Comparison of ENCODE assay signal across 11 cellular contexts in genomic region chr21:42927474-42928195, GRCh38. TPM values are rescaled to one million over a fixed set of nuclear protein-coding genes. Genes with fewer than 3 reads are reported as not detected.
DNase-seq lines count a peak whose midpoint lies in the region; ATAC-seq and TF ChIP-seq lines count a peak whose summit lies in the region.
"Not testable (repeated sequence)": the region's sequence is repeated elsewhere in the genome, so short reads cannot be mapped to it uniquely, and the experiment has no call there.
"Had no signal": no experiment of that assay in that cellular context is flagged by ENCODE, and none has a peak within 500 bp of the region (broad histone marks: within the 10 kb centered on the region; RNA-seq: fewer than 3 reads in every experiment).

No MANE protein-coding gene starts in this region.

- H3K23ac ChIP-seq in mesenchymal stem cell (ENCODE audit: low read length in 2 of 2), result not testable (repeated sequence)

- not testable (repeated sequence) for H3K79me1 ChIP-seq in mesenchymal stem cell (replicated peaks; ENCODE audit: low read length, poor library complexity, severe bottlenecking)

- not testable (repeated sequence) for TF ChIP-seq CTCF in GM23338 (conservative IDR thresholded peaks at IDR 0.05; ENCODE audit: low read depth in 2 of 2)

- 95% methylated on average over 23 of the region's 23 CpGs for WGBS in mesenchymal stem cell

- H3K9me2 ChIP-seq in GM23338 (ENCODE audit: insufficient read depth), result not testable (repeated sequence)

- H3K27me3 Mint-ChIP-seq in GM23338 (ENCODE audit: insufficient read depth, low read depth, poor library complexity), result peaks cover 14% of the 10 kb centered on the region

- peaks cover 12% of the 10 kb centered on the region for H3K36me3 Mint-ChIP-seq in GM23338 (ENCODE audit: low read depth)

- not testable (repeated sequence) for H3K36me3 ChIP-seq in GM23338 (ENCODE audit: insufficient read depth); NT2/D1 (ENCODE audit: insufficient read depth, insufficient read length, low read length); mesenchymal stem cell (ENCODE audit: control insufficient read depth in 1 of 2, insufficient read depth in 2 of 2, low read depth in 1 of 2, low read length in 2 of 2)

- H3K14ac ChIP-seq in mesenchymal stem cell (ENCODE audit: low read length in 2 of 2), result not testable (repeated sequence)

- ATAC-seq in GM23338, result not testable (repeated sequence)

- not testable (repeated sequence) for H2AK5ac ChIP-seq in mesenchymal stem cell (ENCODE audit: low read length, severe bottlenecking)

- DNase-seq in GM23338 (ENCODE audit: low spot score) (peak; percentile 68), dermis blood vessel endothelial cell (peak; percentile 12), hippocampal formation (lab: John Stamatoyannopoulos, UW) (peak; percentile 11 to 34), posterior vena cava (ENCODE audit: low spot score) (peak; percentile 72), superior temporal gyrus (ENCODE audit: extremely low spot score) (peak; percentile 73)
- not testable (repeated sequence) for DNase-seq in NT2/D1 (ENCODE audit: low read depth, low spot score); mesenchymal stem cell

- not testable (repeated sequence) for H3K4me3 ChIP-seq in GM23338; NT2/D1 (ENCODE audit: insufficient read length, low read depth); mesenchymal stem cell (ENCODE audit: insufficient read depth in 1 of 2, low read depth in 1 of 2, low read length in 2 of 2)

- peak overlapping the region in 1 of 2 experiments; percentile 77 for H2BK12ac ChIP-seq in mesenchymal stem cell (ENCODE audit: low read length in 2 of 2)

- H3K4me1 Mint-ChIP-seq in GM23338, result peaks cover 42% of the 10 kb centered on the region

- H4K8ac ChIP-seq in mesenchymal stem cell (ENCODE audit: low read length), result not testable (repeated sequence)

- H2AFZ ChIP-seq in GM23338; mesenchymal stem cell (ENCODE audit: low read depth, low read length): not testable (repeated sequence)

- not testable (repeated sequence) for H3K4me2 ChIP-seq in GM23338; mesenchymal stem cell (ENCODE audit: low read length, poor library complexity, severe bottlenecking)

- peak overlapping the region in 1 of 2 experiments; percentile 20 for H3K18ac ChIP-seq in mesenchymal stem cell (ENCODE audit: low read depth in 1 of 2, low read length in 2 of 2)

- intact Hi-C loops in posterior vena cava (cut with DNase I), result not testable (repeated sequence)

- H3K9me3 ChIP-seq in NT2/D1 (ENCODE audit: insufficient read depth, low read length); mesenchymal stem cell (ENCODE audit: control insufficient read depth, low read length): not testable (repeated sequence)

- H2BK120ac ChIP-seq in mesenchymal stem cell (ENCODE audit: low read depth, low read length), result not testable (repeated sequence)

- peak overlapping the region; percentile 98 for H3K27ac ChIP-seq in GM23338 (ENCODE audit: low read depth)
- H3K27ac ChIP-seq in mesenchymal stem cell (ENCODE audit: low read length, poor library complexity, severe bottlenecking), result not testable (repeated sequence)

- peak overlapping the region; percentile 66 for H4K91ac ChIP-seq in mesenchymal stem cell (ENCODE audit: low read length)

- not testable (repeated sequence) for H3K9me3 Mint-ChIP-seq in GM23338

- H2BK15ac ChIP-seq in mesenchymal stem cell (ENCODE audit: low read depth, poor library complexity, severe bottlenecking), result not testable (repeated sequence)

- peak overlapping the region; percentile 93 for H3K27ac Mint-ChIP-seq in GM23338

- H3K9ac ChIP-seq in NT2/D1 (ENCODE audit: insufficient read length, low read depth), result peak overlapping the region; percentile 89
- not testable (repeated sequence) for H3K9ac ChIP-seq in mesenchymal stem cell (ENCODE audit: low read length)

- H3K4me3 Mint-ChIP-seq in GM23338, result not testable (repeated sequence)

- H4K20me1 ChIP-seq in GM23338 (replicated peaks; ENCODE audit: insufficient read depth), result not testable (repeated sequence)

- not testable (repeated sequence) for H2BK5ac ChIP-seq in mesenchymal stem cell (ENCODE audit: low read depth, low read length, poor library complexity, severe bottlenecking)

- H3K27me3 ChIP-seq in GM23338 (ENCODE audit: insufficient read depth); NT2/D1 (ENCODE audit: insufficient read depth, insufficient read length); mesenchymal stem cell (ENCODE audit: control insufficient read depth in 1 of 2, insufficient read depth in 1 of 2, low read length in 2 of 2): not testable (repeated sequence)

- H3K79me2 ChIP-seq in GM23338 (replicated peaks; ENCODE audit: insufficient read depth), result not testable (repeated sequence)

- H3K4me1 ChIP-seq in GM23338 (ENCODE audit: insufficient read depth) (peaks cover 32% of the 10 kb centered on the region), NT2/D1 (ENCODE audit: insufficient read depth, insufficient read length) (peaks cover 17% of the 10 kb centered on the region)
- not testable (repeated sequence) for H3K4me1 ChIP-seq in mesenchymal stem cell (ENCODE audit: control insufficient read depth, insufficient read depth, low read depth, low read length)

- H3K4ac ChIP-seq in mesenchymal stem cell (ENCODE audit: low read depth in 1 of 2, low read length in 2 of 2), result not testable (repeated sequence)

- H3F3A ChIP-seq in GM23338 (replicated peaks; ENCODE audit: low read depth), result not testable (repeated sequence)

TF ChIP-seq in GM23338, 12 proteins besides CTCF, POLR2A, EP300 and RAD21:
- TF ChIP-seq NANOG (IDR thresholded peaks at IDR 0.05; ENCODE audit: borderline replicate concordance), result 0 out of 2 replicates have a peak, but pooled peaks have one; percentile 7

RNA-seq across cellular contexts. Expression of gene ERVH48-1, which starts 2.2 kb away (rescaled TPM):
- 37.0 and 44.2 TPM in 2 replicates for total RNA-seq in GM23338 (2014; rRNA removed; shearing (Covaris generic))
- 31.7 and 34.1 TPM in 2 replicates for polyA plus RNA-seq in GM23338 (2016; fragmentation: Nextera tagmentation; extraction: Ambion mirVana)
- total RNA-seq in dermis blood vessel endothelial cell (0.05 TPM in 1 of 2 replicates, not detected in the other), posterior vena cava (not detected)
- 0.54 TPM for polyA plus RNA-seq in mesenchymal stem cell (2013, experiment 1 of 2)
- 0.60 TPM for polyA plus RNA-seq in mesenchymal stem cell (2013, experiment 2 of 2)
- total RNA-seq: HepG2, HFFc6, Right ventricle myocardium inferior had no signal
- polyA plus RNA-seq: A549 had no signal

RNA-seq across cellular contexts. Expression of gene NDUFV3, which starts 34.5 kb away (rescaled TPM):
- 42.4 and 51.5 TPM in 2 replicates for total RNA-seq in GM23338 (2014; rRNA removed; shearing (Covaris generic))
- 71.2 and 75.5 TPM in 2 replicates for polyA plus RNA-seq in GM23338 (2016; fragmentation: Nextera tagmentation; extraction: Ambion mirVana)
- total RNA-seq in dermis blood vessel endothelial cell (46.9 and 57.0 TPM in 2 replicates), posterior vena cava (10 to 100 TPM; 26.1 to 39.0 TPM)
- polyA plus RNA-seq in mesenchymal stem cell (2013, experiment 1 of 2), result 38.6 TPM
- polyA plus RNA-seq in mesenchymal stem cell (2013, experiment 2 of 2), result 39.6 TPM

RNA-seq across cellular contexts. Expression of gene PKNOX1, which starts 46.7 kb away (rescaled TPM):
- 21.9 and 29.9 TPM in 2 replicates for total RNA-seq in GM23338 (2014; rRNA removed; shearing (Covaris generic))
- 76.7 and 79.9 TPM in 2 replicates for polyA plus RNA-seq in GM23338 (2016; fragmentation: Nextera tagmentation; extraction: Ambion mirVana)
- total RNA-seq in dermis blood vessel endothelial cell (7.8 and 17.9 TPM in 2 replicates), posterior vena cava (10 to 100 TPM; 22.5 to 22.7 TPM)
- 10.6 TPM for polyA plus RNA-seq in mesenchymal stem cell (2013, experiment 1 of 2)
- polyA plus RNA-seq in mesenchymal stem cell (2013, experiment 2 of 2), result 10.5 TPM

RNA-seq across cellular contexts. Expression of gene WDR4, which starts 48.3 kb away (rescaled TPM):
- total RNA-seq in GM23338 (2014; rRNA removed; shearing (Covaris generic)), result 50.2 TPM in 2 replicates
- polyA plus RNA-seq in GM23338 (2016; fragmentation: Nextera tagmentation; extraction: Ambion mirVana), result 20.3 and 22.5 TPM in 2 replicates
- total RNA-seq in dermis blood vessel endothelial cell (16.3 and 21.7 TPM in 2 replicates), posterior vena cava (10 to 100 TPM; 12.1 to 13.4 TPM)
- polyA plus RNA-seq in mesenchymal stem cell (2013, experiment 1 of 2), result 6.9 TPM
- 6.9 TPM for polyA plus RNA-seq in mesenchymal stem cell (2013, experiment 2 of 2)

Comparison
In these comparisons a context has a peak if more than half of its experiments do, and no peak if none do; other contexts are left out.
1. RNA of gene ERVH48-1, which starts 2.2 kb away (total RNA-seq): 37.0 to 44.2 TPM in GM23338; 0.05 TPM in dermis blood vessel endothelial cell and not detected in posterior vena cava; every median in the first group is over 10 times any median in the second.